Comparison of ENCODE assay signal across 2 cellular contexts in genomic region chr13:40539954-40540706, GRCh38.
TF ChIP-seq lines count a peak whose summit lies in the region.

No MANE protein-coding gene starts in this region.

TF ChIP-seq in IMR-90, 13 proteins besides CTCF, POLR2A, EP300 and RAD21 (continued from another document):
- TF ChIP-seq ELK1 (IDR thresholded peaks at IDR 0.05; ENCODE audit: borderline replicate concordance, low read depth, low read length) (no peak), MXI1 (IDR thresholded peaks at IDR 0.05; ENCODE audit: borderline replicate concordance, low read depth, low read length) (no peak), SMC3 (IDR thresholded peaks at IDR 0.05; ENCODE audit: low read depth, low read length) (no peak), RCOR1 (IDR thresholded peaks at IDR 0.05; ENCODE audit: insufficient replicate concordance, low read length) (no peak), MAFK (IDR thresholded peaks at IDR 0.05; ENCODE audit: low read depth, low read length) (no peak), CHD1 (IDR thresholded peaks at IDR 0.05; ENCODE audit: low read depth, low read length) (no peak), FOS (IDR thresholded peaks at IDR 0.05; ENCODE audit: low read depth, low read length) (peak; percentile 29; the same call in 1 of the 2 replicates)

TF ChIP-seq in H1, 55 proteins besides CTCF, POLR2A, EP300 and RAD21 (continued from another document):
- TF ChIP-seq ATF3 (IDR thresholded peaks at IDR 0.05; ENCODE audit: insufficient read depth, low read depth, low read length): 0 out of 2 replicates have a peak, but pooled peaks have one; percentile 27
- TF ChIP-seq CHD2 (IDR thresholded peaks at IDR 0.05; ENCODE audit: low read length): no peak
- peak; percentile 37; the same call in 1 of the 2 replicates for TF ChIP-seq SP1 (IDR thresholded peaks at IDR 0.05; ENCODE audit: low read depth, low read length)
- TF ChIP-seq JUND (IDR thresholded peaks at IDR 0.05; ENCODE audit: low read length): peak; percentile 100
- TF ChIP-seq SIX5 (IDR thresholded peaks at IDR 0.05; ENCODE audit: low read depth, low read length): no peak
- TF ChIP-seq CHD7 (IDR thresholded peaks at IDR 0.05; ENCODE audit: insufficient replicate concordance, low read length): no peak
- no peak for TF ChIP-seq PHF8 (conservative IDR thresholded peaks at IDR 0.05; ENCODE audit: low read depth, low read length)
- no peak for TF ChIP-seq ATF2 (IDR thresholded peaks at IDR 0.05; ENCODE audit: low read length)
- no peak for TF ChIP-seq BCL11A (IDR thresholded peaks at IDR 0.05; ENCODE audit: low read depth in 2 of 2, low read length in 2 of 2)
- no peak for TF ChIP-seq SP2 (IDR thresholded peaks at IDR 0.05; ENCODE audit: low read length)
- TF ChIP-seq BRCA1 (IDR thresholded peaks at IDR 0.05; ENCODE audit: low read depth, low read length): no peak
- TF ChIP-seq JUN (IDR thresholded peaks at IDR 0.05; ENCODE audit: low read depth, low read length): peak; percentile 95
- no peak for TF ChIP-seq SP4 (IDR thresholded peaks at IDR 0.05; ENCODE audit: low read length)
- no peak for TF ChIP-seq CBX8 (IDR thresholded peaks at IDR 0.05; ENCODE audit: borderline replicate concordance, low read depth, low read length)
- TF ChIP-seq POU5F1 (IDR thresholded peaks at IDR 0.05; ENCODE audit: low read depth, low read length): no peak
- no peak for TF ChIP-seq SIRT6 (IDR thresholded peaks at IDR 0.05; ENCODE audit: low read length)
- TF ChIP-seq HDAC6 (IDR thresholded peaks at IDR 0.05; ENCODE audit: low read depth, low read length): no peak
- no peak for TF ChIP-seq CTBP2 (IDR thresholded peaks at IDR 0.05; ENCODE audit: borderline replicate concordance, insufficient read depth, insufficient read length, low read length)
- no peak for TF ChIP-seq ZNF274 (IDR thresholded peaks at IDR 0.05; ENCODE audit: borderline replicate concordance, extremely low read depth, low read length)
- TF ChIP-seq YY1 (IDR thresholded peaks at IDR 0.05; ENCODE audit: low read depth, low read length): no peak
- no peak for TF ChIP-seq USF2 (IDR thresholded peaks at IDR 0.05; ENCODE audit: low read length)
- TF ChIP-seq E2F6 (IDR thresholded peaks at IDR 0.05): no peak
- TF ChIP-seq TAF7 (optimal IDR thresholded peaks at IDR 0.05; ENCODE audit: borderline replicate concordance, low read depth, low read length): no peak
- no peak for TF ChIP-seq EGR1 (IDR thresholded peaks at IDR 0.05; ENCODE audit: borderline replicate concordance, low read depth, low read length)
- no peak for TF ChIP-seq RFX5 (IDR thresholded peaks at IDR 0.05; ENCODE audit: borderline replicate concordance, low read depth, low read length)
